Comparison of ENCODE assay signal across 1 cellular context in the genomic region with DNA sequence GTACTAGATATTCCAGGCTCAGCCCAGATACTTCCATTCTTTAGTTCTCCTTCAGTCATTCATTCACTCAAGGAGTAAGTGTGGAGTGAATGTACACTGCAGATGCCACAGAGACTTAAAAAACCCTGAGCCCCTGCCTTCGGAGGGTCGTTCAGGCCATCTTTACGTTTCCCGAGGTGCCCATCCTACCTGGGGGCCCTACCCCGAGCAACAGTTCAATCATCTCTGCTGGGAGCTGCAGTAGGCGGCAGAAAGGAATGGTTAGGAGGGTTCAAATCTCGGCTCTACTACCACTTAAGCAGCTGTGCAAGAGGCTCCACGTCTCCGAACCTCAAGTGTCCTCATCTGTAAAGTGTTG.
TF ChIP-seq lines count a peak whose summit lies in the region.

No MANE protein-coding gene starts in this region.

TF ChIP-seq in GM23338, 12 proteins besides CTCF, POLR2A, EP300 and RAD21 (continued from another document):
- TF ChIP-seq, protein P1, sequence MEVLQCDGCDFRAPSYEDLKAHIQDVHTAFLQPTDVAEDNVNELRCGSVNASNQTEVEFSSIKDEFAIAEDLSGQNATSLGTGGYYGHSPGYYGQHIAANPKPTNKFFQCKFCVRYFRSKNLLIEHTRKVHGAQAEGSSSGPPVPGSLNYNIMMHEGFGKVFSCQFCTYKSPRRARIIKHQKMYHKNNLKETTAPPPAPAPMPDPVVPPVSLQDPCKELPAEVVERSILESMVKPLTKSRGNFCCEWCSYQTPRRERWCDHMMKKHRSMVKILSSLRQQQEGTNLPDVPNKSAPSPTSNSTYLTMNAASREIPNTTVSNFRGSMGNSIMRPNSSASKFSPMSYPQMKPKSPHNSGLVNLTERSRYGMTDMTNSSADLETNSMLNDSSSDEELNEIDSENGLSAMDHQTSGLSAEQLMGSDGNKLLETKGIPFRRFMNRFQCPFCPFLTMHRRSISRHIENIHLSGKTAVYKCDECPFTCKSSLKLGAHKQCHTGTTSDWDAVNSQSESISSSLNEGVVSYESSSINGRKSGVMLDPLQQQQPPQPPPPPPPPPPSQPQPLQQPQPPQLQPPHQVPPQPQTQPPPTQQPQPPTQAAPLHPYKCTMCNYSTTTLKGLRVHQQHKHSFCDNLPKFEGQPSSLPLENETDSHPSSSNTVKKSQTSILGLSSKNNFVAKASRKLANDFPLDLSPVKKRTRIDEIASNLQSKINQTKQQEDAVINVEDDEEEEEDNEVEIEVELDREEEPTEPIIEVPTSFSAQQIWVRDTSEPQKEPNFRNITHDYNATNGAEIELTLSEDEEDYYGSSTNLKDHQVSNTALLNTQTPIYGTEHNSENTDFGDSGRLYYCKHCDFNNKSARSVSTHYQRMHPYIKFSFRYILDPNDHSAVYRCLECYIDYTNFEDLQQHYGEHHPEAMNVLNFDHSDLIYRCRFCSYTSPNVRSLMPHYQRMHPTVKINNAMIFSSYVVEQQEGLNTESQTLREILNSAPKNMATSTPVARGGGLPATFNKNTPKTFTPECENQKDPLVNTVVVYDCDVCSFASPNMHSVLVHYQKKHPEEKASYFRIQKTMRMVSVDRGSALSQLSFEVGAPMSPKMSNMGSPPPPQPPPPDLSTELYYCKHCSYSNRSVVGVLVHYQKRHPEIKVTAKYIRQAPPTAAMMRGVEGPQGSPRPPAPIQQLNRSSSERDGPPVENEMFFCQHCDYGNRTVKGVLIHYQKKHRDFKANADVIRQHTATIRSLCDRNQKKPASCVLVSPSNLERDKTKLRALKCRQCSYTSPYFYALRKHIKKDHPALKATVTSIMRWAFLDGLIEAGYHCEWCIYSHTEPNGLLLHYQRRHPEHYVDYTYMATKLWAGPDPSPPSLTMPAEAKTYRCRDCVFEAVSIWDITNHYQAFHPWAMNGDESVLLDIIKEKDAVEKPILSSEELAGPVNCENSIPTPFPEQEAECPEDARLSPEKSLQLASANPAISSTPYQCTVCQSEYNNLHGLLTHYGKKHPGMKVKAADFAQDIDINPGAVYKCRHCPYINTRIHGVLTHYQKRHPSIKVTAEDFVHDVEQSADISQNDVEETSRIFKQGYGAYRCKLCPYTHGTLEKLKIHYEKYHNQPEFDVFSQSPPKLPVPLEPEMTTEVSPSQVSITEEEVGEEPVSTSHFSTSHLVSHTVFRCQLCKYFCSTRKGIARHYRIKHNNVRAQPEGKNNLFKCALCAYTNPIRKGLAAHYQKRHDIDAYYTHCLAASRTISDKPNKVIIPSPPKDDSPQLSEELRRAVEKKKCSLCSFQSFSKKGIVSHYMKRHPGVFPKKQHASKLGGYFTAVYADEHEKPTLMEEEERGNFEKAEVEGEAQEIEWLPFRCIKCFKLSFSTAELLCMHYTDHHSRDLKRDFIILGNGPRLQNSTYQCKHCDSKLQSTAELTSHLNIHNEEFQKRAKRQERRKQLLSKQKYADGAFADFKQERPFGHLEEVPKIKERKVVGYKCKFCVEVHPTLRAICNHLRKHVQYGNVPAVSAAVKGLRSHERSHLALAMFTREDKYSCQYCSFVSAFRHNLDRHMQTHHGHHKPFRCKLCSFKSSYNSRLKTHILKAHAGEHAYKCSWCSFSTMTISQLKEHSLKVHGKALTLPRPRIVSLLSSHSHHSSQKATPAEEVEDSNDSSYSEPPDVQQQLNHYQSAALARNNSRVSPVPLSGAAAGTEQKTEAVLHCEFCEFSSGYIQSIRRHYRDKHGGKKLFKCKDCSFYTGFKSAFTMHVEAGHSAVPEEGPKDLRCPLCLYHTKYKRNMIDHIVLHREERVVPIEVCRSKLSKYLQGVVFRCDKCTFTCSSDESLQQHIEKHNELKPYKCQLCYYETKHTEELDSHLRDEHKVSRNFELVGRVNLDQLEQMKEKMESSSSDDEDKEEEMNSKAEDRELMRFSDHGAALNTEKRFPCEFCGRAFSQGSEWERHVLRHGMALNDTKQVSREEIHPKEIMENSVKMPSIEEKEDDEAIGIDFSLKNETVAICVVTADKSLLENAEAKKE (CRISPR knock-in tag; IDR thresholded peaks at IDR 0.05) = no peak
- TF ChIP-seq EZH2 (IDR thresholded peaks at IDR 0.05; ENCODE audit: low read depth, unreplicated experiment) (no peak), ZNF331 (CRISPR knock-in tag; IDR thresholded peaks at IDR 0.05; ENCODE audit: low read depth) (no peak), NANOG (IDR thresholded peaks at IDR 0.05; ENCODE audit: borderline replicate concordance) (no peak), POLR2AphosphoS5 (IDR thresholded peaks at IDR 0.05; ENCODE audit: low read depth) (no peak)
- TF ChIP-seq, protein P2, sequence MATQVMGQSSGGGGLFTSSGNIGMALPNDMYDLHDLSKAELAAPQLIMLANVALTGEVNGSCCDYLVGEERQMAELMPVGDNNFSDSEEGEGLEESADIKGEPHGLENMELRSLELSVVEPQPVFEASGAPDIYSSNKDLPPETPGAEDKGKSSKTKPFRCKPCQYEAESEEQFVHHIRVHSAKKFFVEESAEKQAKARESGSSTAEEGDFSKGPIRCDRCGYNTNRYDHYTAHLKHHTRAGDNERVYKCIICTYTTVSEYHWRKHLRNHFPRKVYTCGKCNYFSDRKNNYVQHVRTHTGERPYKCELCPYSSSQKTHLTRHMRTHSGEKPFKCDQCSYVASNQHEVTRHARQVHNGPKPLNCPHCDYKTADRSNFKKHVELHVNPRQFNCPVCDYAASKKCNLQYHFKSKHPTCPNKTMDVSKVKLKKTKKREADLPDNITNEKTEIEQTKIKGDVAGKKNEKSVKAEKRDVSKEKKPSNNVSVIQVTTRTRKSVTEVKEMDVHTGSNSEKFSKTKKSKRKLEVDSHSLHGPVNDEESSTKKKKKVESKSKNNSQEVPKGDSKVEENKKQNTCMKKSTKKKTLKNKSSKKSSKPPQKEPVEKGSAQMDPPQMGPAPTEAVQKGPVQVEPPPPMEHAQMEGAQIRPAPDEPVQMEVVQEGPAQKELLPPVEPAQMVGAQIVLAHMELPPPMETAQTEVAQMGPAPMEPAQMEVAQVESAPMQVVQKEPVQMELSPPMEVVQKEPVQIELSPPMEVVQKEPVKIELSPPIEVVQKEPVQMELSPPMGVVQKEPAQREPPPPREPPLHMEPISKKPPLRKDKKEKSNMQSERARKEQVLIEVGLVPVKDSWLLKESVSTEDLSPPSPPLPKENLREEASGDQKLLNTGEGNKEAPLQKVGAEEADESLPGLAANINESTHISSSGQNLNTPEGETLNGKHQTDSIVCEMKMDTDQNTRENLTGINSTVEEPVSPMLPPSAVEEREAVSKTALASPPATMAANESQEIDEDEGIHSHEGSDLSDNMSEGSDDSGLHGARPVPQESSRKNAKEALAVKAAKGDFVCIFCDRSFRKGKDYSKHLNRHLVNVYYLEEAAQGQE (IDR thresholded peaks at IDR 0.05; ENCODE audit: unreplicated experiment) = no peak
